17 cellular contexts compared by ENCODE assay signal in the genomic region with DNA sequence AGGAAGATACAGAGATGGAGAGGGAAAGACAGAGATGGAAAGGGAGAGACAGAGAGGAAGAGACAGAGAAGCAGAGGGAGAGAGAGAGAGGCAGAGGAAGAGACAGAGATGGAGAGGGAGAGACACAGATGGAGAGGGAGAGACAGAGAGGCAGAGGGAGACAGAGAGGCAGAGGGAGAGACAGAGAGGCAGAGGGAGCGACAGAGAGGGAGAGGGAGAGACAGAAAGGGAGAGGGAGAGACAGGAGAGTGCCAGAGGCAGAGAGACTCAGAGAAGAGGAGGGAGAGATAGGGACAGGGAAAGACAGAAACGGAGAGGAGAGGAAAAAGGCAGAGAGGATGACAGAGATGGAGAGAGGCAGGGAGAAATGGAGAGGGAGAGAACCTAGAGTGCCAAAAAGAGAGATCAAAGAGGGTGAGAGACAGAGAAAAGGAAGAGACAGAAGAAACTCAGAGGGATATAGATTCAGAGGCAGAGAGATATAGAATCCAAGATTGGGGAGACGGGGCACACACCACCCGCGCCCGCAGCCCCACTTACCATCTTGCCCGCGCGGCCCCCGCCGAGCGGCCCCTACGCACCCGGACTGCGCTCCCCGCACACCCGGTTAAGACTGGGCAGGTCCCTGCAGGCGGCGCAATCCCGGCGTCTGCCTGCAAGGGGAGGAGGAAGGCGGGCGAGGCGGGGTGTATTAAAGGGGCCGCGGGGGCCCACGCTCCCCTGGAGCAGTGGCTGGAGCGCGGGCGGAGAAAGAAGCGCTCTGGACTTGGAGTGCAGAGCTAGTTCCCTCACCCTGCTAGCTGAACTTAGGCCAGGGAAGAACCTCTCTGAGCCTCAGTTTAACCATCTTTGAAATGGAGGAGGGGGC. TPM values are rescaled to one million over a fixed set of nuclear protein-coding genes. Genes with fewer than 3 reads are reported as not detected.
DNase-seq lines count a peak whose midpoint lies in the region; ATAC-seq, FAIRE-seq and TF ChIP-seq lines count a peak whose summit lies in the region.
"Had no signal": no experiment of that assay in that cellular context is flagged by ENCODE, and none has a peak within 500 bp of the region (broad histone marks: within the 10 kb centered on the region; RNA-seq: fewer than 3 reads in every experiment).

No MANE protein-coding gene starts in this region.

- POLR2A ChIA-PET in HepG2 (lab: Yijun Ruan, JAX): no interaction called here
- POLR2A ChIA-PET in A673 (lab: Charles Lee; ENCODE audit: low non-redundant PET): no interaction called here

- no peak for TF ChIP-seq EP300 in HepG2 (IDR thresholded peaks at IDR 0.05; ENCODE audit: low read depth in 2 of 2, low read length in 2 of 2)
- no peak for TF ChIP-seq EP300 in HepG2 (CRISPR knock-in tag; IDR thresholded peaks at IDR 0.05; ENCODE audit: borderline replicate concordance)

- H3K4ac ChIP-seq in mesenchymal stem cell (ENCODE audit: low read depth in 1 of 2, low read length in 2 of 2): no peak overlapping the region

- H2BK15ac ChIP-seq in mesenchymal stem cell (ENCODE audit: low read depth, poor library complexity, severe bottlenecking): no peak overlapping the region

- no peaks in the 10 kb centered on the region for H4K20me1 ChIP-seq in HepG2 (ENCODE audit: insufficient read depth, low read length)

- no peaks in the 10 kb centered on the region for H3K79me2 ChIP-seq in HepG2 (ENCODE audit: insufficient read depth, low read length)

- no peak overlapping the region for H2BK5ac ChIP-seq in mesenchymal stem cell (ENCODE audit: low read depth, low read length, poor library complexity, severe bottlenecking)

- intact Hi-C loops in HepG2 (cut with micrococcal nuclease; ENCODE audit: unreplicated experiment) (no loop called here), right lobe of liver (cut with DNase I) (no loop called here), upper lobe of right lung (cut with DNase I) (no loop called here), A673 (cut with micrococcal nuclease; ENCODE audit: unreplicated experiment) (no loop called here)

- H3K9ac ChIP-seq in HepG2 (ENCODE audit: insufficient read depth, low read depth, low read length) (no peak overlapping the region), mesenchymal stem cell (ENCODE audit: low read length) (no peak overlapping the region)

- DNase-seq in HepG2 (ENCODE audit: low spot score) (no peak), right lobe of liver (no peak), iPS-NIHi11 (ENCODE audit: low spot score) (peak; percentile 81), upper lobe of right lung (peak; percentile 58), globus pallidus (ENCODE audit: low spot score) (no peak), A673 (ENCODE audit: low spot score) (no peak), mesenchymal stem cell (no peak)
- DNase-seq: activated CD4-positive, alpha-beta T cell treated with anti-CD3 and anti-CD28 coated beads, Interleukin-2, amount 50 U/mL, for 4 hours; activated naive CD4-positive, alpha-beta T cell treated with Interleukin-2 at 50 U/mL for 16 hours; left ventricle myocardium superior; Peyer's patch; T-helper 9 cell had no signal

- no peaks in the 10 kb centered on the region for H3K79me1 ChIP-seq in mesenchymal stem cell (replicated peaks; ENCODE audit: low read length, poor library complexity, severe bottlenecking)

- no peak overlapping the region for H3K23ac ChIP-seq in mesenchymal stem cell (ENCODE audit: low read length in 2 of 2)

- H3K9me3 ChIP-seq in HepG2 (ENCODE audit: low read length) (no peaks in the 10 kb centered on the region), right lobe of liver (no peaks in the 10 kb centered on the region), upper lobe of right lung (no peaks in the 10 kb centered on the region), A673 (ENCODE audit: low read depth, low read length, poor library complexity, severe bottlenecking) (no peaks in the 10 kb centered on the region), mesenchymal stem cell (ENCODE audit: control insufficient read depth, low read length) (peaks cover 7% of the 10 kb centered on the region)
- H3K9me3 ChIP-seq: Peyer's patch had no signal

- H3K36me3 ChIP-seq in HepG2 (replicated peaks in 1 of 2; ENCODE audit: control insufficient read depth in 1 of 2, insufficient read depth in 2 of 2, low read length in 2 of 2) (no peaks in the 10 kb centered on the region), right lobe of liver (no peaks in the 10 kb centered on the region), upper lobe of right lung (no peaks in the 10 kb centered on the region), A673 (ENCODE audit: insufficient read depth, low read length, poor library complexity, severe bottlenecking) (no peaks in the 10 kb centered on the region), mesenchymal stem cell (ENCODE audit: control insufficient read depth in 1 of 2, insufficient read depth in 2 of 2, low read depth in 1 of 2, low read length in 2 of 2) (no peaks in the 10 kb centered on the region)

- H3K4me3 ChIP-seq in HepG2 (replicated peaks in 1 of 3; ENCODE audit: insufficient read depth in 1 of 3, low read depth in 2 of 3, low read length in 3 of 3) (no peak overlapping the region), right lobe of liver (no peak overlapping the region), upper lobe of right lung (no peak overlapping the region), A673 (ENCODE audit: low read depth, low read length, poor library complexity, severe bottlenecking) (no peak overlapping the region), mesenchymal stem cell (ENCODE audit: insufficient read depth in 1 of 2, low read depth in 1 of 2, low read length in 2 of 2) (no peak overlapping the region)

- in situ Hi-C loops in HepG2 (cut with HindIII; ENCODE audit: extremely low pct_ligation_motif_present, low pct_unique_long_range_greater_than_20kb): no loop called here

- H2BK12ac ChIP-seq in mesenchymal stem cell (ENCODE audit: low read length in 2 of 2): no peak overlapping the region

- H3K27me3 ChIP-seq in HepG2 (ENCODE audit: control insufficient read depth in 1 of 2, insufficient read depth in 2 of 2, low read length in 2 of 2) (peaks cover 0 to 5% of the 10 kb centered on the region in 2 experiments; a peak in 3 of 5 replicates), right lobe of liver (no peaks in the 10 kb centered on the region), upper lobe of right lung (peaks cover 28% of the 10 kb centered on the region), A673 (replicated peaks; ENCODE audit: insufficient read depth, low read depth, low read length, poor library complexity) (peaks cover 34% of the 10 kb centered on the region), mesenchymal stem cell (ENCODE audit: control insufficient read depth in 1 of 2, insufficient read depth in 1 of 2, low read length in 2 of 2) (peaks cover 42 to 53% of the 10 kb centered on the region in 2 experiments)

- WGBS in HepG2 (ENCODE audit: low lambda C conversion rate): 51% methylated on average over 25 of the region's 31 CpGs
- WGBS in right lobe of liver (ENCODE audit: insufficient coverage, low coverage, low lambda C conversion rate, missing lambda C conversion rate): 22% methylated on average over 2 of the region's 31 CpGs
- WGBS in mesenchymal stem cell: 7% methylated on average over 31 of the region's 31 CpGs

- no peak for TF ChIP-seq RAD21 in HepG2 (CRISPR knock-in tag; IDR thresholded peaks at IDR 0.05)

- no TSS peak for BruUV-seq in HepG2 (replicated peaks; lab: Mats Ljungman, UMichigan)
- BruUV-seq in A673 (replicated peaks; lab: Mats Ljungman, UMichigan): no TSS peak

- H3K27ac ChIP-seq in HepG2 (ENCODE audit: extremely low read length, insufficient read depth, low read length): no peak overlapping the region
- H3K27ac ChIP-seq in right lobe of liver: no peak overlapping the region
- peak overlapping the region; percentile 70 for H3K27ac ChIP-seq in angular gyrus (ENCODE audit: low read depth, low read length)
- H3K27ac ChIP-seq in upper lobe of right lung: no peak overlapping the region
- H3K27ac ChIP-seq in A673 (ENCODE audit: low read depth, low read length, poor library complexity, severe bottlenecking): no peak overlapping the region
- H3K27ac ChIP-seq in mesenchymal stem cell (ENCODE audit: low read length, poor library complexity, severe bottlenecking): no peak overlapping the region
- H3K27ac ChIP-seq: Peyer's patch had no signal

- TF ChIP-seq CTCF in HepG2 (CRISPR knock-in tag; IDR thresholded peaks at IDR 0.05) (no peak), right lobe of liver (IDR thresholded peaks at IDR 0.05) (no peak), upper lobe of right lung (IDR thresholded peaks at IDR 0.05) (no peak), A673 (conservative IDR thresholded peaks at IDR 0.05; ENCODE audit: low read depth, low read length) (no peak)

- no peak overlapping the region for H2BK120ac ChIP-seq in mesenchymal stem cell (ENCODE audit: low read depth, low read length)

- FAIRE-seq in HepG2 (lab: Jason Lieb, UNC): no peak
- FAIRE-seq: colon had no signal

- H3K18ac ChIP-seq in mesenchymal stem cell (ENCODE audit: low read depth in 1 of 2, low read length in 2 of 2): no peak overlapping the region

- 0 out of 3 replicates have a peak, but pooled peaks have one; percentile 8 for ATAC-seq in HepG2
- no peak for ATAC-seq in right lobe of liver
- no peak for ATAC-seq in upper lobe of right lung
- ATAC-seq: left ventricle myocardium superior had no signal

- H4K8ac ChIP-seq in mesenchymal stem cell (ENCODE audit: low read length): no peak overlapping the region

- H3K14ac ChIP-seq in mesenchymal stem cell (ENCODE audit: low read length in 2 of 2): no peak overlapping the region

- TF ChIP-seq POLR2A in HepG2 (IDR thresholded peaks at IDR 0.05; ENCODE audit: insufficient read depth in 1 of 2, low read depth in 2 of 2, low read length in 2 of 2) (no peak), right lobe of liver (IDR thresholded peaks at IDR 0.05) (no peak)

- no peak overlapping the region for H4K91ac ChIP-seq in mesenchymal stem cell (ENCODE audit: low read length)

- no peak overlapping the region for H3K4me2 ChIP-seq in HepG2 (ENCODE audit: low read depth, low read length)
- H3K4me2 ChIP-seq in mesenchymal stem cell (ENCODE audit: low read length, poor library complexity, severe bottlenecking): no peak overlapping the region

- no peak overlapping the region for H2AK5ac ChIP-seq in mesenchymal stem cell (ENCODE audit: low read length, severe bottlenecking)

- H3K4me1 ChIP-seq in HepG2 (ENCODE audit: insufficient read depth, low read length): no peaks in the 10 kb centered on the region
- H3K4me1 ChIP-seq in right lobe of liver: no peaks in the 10 kb centered on the region
- no peaks in the 10 kb centered on the region for H3K4me1 ChIP-seq in upper lobe of right lung
- H3K4me1 ChIP-seq in A673 (ENCODE audit: insufficient read depth, low read length, poor library complexity, severe bottlenecking): peaks cover 7% of the 10 kb centered on the region
- peaks cover 10% of the 10 kb centered on the region for H3K4me1 ChIP-seq in mesenchymal stem cell (ENCODE audit: control insufficient read depth, insufficient read depth, low read depth, low read length)

- CTCF ChIA-PET in HepG2 (lab: Yijun Ruan, JAX; ENCODE audit: low intra/inter-chr PET ratio, low total read pairs): no interaction called here
- CTCF ChIA-PET in A673 (lab: Charles Lee): no interaction called here

- no peak overlapping the region for H2AFZ ChIP-seq in HepG2 (ENCODE audit: low read length)
- H2AFZ ChIP-seq in mesenchymal stem cell (ENCODE audit: low read depth, low read length): no peak overlapping the region

RNA-seq across cellular contexts. Expression of a gene that starts 10.7 kb away (rescaled TPM):
- total RNA-seq in HepG2 (2016; rRNA removed; fragmentation: Illumina TruSeq; extraction: Trizol) (0.53 and 1.1 TPM in 2 replicates), right lobe of liver (10 to 100 TPM; 10.9 to 64.1 (median 25.3) TPM), upper lobe of right lung (1.4 TPM), A673 (2021) (not detected in 2 replicates)
- total RNA-seq in HepG2 (2016; cell fraction: cytosol; rRNA removed; fragmentation: Illumina TruSeq; extraction: Trizol; ENCODE audit: low read depth): 0.35 TPM in 1 of 2 replicates, not detected in the other
- 0.52 and 1.7 TPM in 2 replicates for total RNA-seq in HepG2 (2016; cell fraction: insoluble cytoplasmic fraction; rRNA removed; fragmentation: Illumina TruSeq; extraction: Trizol)
- 0.83 and 1.2 TPM in 2 replicates for total RNA-seq in HepG2 (2016; cell fraction: membrane; rRNA removed; fragmentation: Illumina TruSeq; extraction: Trizol)
- 1.3 and 3.3 TPM in 2 replicates for total RNA-seq in HepG2 (2016; cell fraction: nucleus; rRNA removed; fragmentation: Illumina TruSeq; extraction: Trizol)
- polyA plus RNA-seq in HepG2 (2011; rRNA removed): 2.5 and 4.4 TPM in 2 replicates
- 1.8 and 2.5 TPM in 2 replicates for polyA plus RNA-seq in HepG2 (2011; cell fraction: cytosol; rRNA removed)
- 22.0 and 25.8 TPM in 2 replicates for polyA plus RNA-seq in HepG2 (2011; cell fraction: nucleus; rRNA removed)
- polyA plus RNA-seq in HepG2 (2012): 0.72 and 2.5 TPM in 2 replicates
- polyA plus RNA-seq in HepG2 (2016; cell fraction: cytosol; fragmentation: Illumina TruSeq; extraction: Trizol; ENCODE audit: low read depth): 0.96 and 1.4 TPM in 2 replicates
- polyA plus RNA-seq in HepG2 (2016; cell fraction: insoluble cytoplasmic fraction; fragmentation: Illumina TruSeq; extraction: Trizol; ENCODE audit: low read depth): 0.32 and 1.1 TPM in 2 replicates
- polyA plus RNA-seq in HepG2 (2016; cell fraction: membrane; fragmentation: Illumina TruSeq; extraction: Trizol; ENCODE audit: low read depth): 0.78 and 1.2 TPM in 2 replicates
- polyA plus RNA-seq in HepG2 (2016; cell fraction: nucleus; fragmentation: Illumina TruSeq; extraction: Trizol; ENCODE audit: insufficient read depth, low read depth): 5.7 and 6.4 TPM in 2 replicates
- polyA minus RNA-seq in HepG2 (2011; rRNA and poly(A)+ RNA removed; ENCODE audit: low replicate concordance): 3.3 TPM in 1 of 2 replicates, not detected in the other
- 1.1 TPM in 2 replicates for polyA minus RNA-seq in HepG2 (2011; cell fraction: cytosol; rRNA and poly(A)+ RNA removed)
- 2.8 and 4.1 TPM in 2 replicates for polyA minus RNA-seq in HepG2 (2011; cell fraction: nucleus; rRNA and poly(A)+ RNA removed)
- polyA plus RNA-seq in mesenchymal stem cell (2013, experiment 1 of 2): 3.2 TPM
- 3.1 TPM for polyA plus RNA-seq in mesenchymal stem cell (2013, experiment 2 of 2)
- total RNA-seq: MCF 10A had no signal

RNA-seq across cellular contexts. Expression of a gene that starts 50.7 kb away (rescaled TPM):
- total RNA-seq in HepG2 (2016; rRNA removed; fragmentation: Illumina TruSeq; extraction: Trizol) (not detected in 2 replicates), right lobe of liver (under 1 TPM in 4 of 6 experiments, not detected in 2; 0.04 to 0.07 (median 0.06) TPM), upper lobe of right lung (not detected), A673 (2021) (not detected in 2 replicates)
- not detected in 2 replicates for total RNA-seq in HepG2 (2016; cell fraction: cytosol; rRNA removed; fragmentation: Illumina TruSeq; extraction: Trizol; ENCODE audit: low read depth)
- 0.06 TPM in 1 of 2 replicates, not detected in the other for total RNA-seq in HepG2 (2016; cell fraction: insoluble cytoplasmic fraction; rRNA removed; fragmentation: Illumina TruSeq; extraction: Trizol)
- total RNA-seq in HepG2 (2016; cell fraction: membrane; rRNA removed; fragmentation: Illumina TruSeq; extraction: Trizol): not detected in 2 replicates
- not detected in 2 replicates for total RNA-seq in HepG2 (2016; cell fraction: nucleus; rRNA removed; fragmentation: Illumina TruSeq; extraction: Trizol)
- 0.05 TPM in 1 of 2 replicates, not detected in the other for polyA plus RNA-seq in HepG2 (2011; rRNA removed)
- polyA plus RNA-seq in HepG2 (2011; cell fraction: cytosol; rRNA removed): 0.03 TPM in 2 replicates
- 0.03 and 0.05 TPM in 2 replicates for polyA plus RNA-seq in HepG2 (2011; cell fraction: nucleus; rRNA removed)
- 0.04 TPM in 1 of 2 replicates, not detected in the other for polyA plus RNA-seq in HepG2 (2012)
- not detected in 2 replicates for polyA plus RNA-seq in HepG2 (2016; cell fraction: cytosol; fragmentation: Illumina TruSeq; extraction: Trizol; ENCODE audit: low read depth)
- 0.05 TPM in 1 of 2 replicates, not detected in the other for polyA plus RNA-seq in HepG2 (2016; cell fraction: insoluble cytoplasmic fraction; fragmentation: Illumina TruSeq; extraction: Trizol; ENCODE audit: low read depth)
- not detected in 2 replicates for polyA plus RNA-seq in HepG2 (2016; cell fraction: membrane; fragmentation: Illumina TruSeq; extraction: Trizol; ENCODE audit: low read depth)
- polyA plus RNA-seq in HepG2 (2016; cell fraction: nucleus; fragmentation: Illumina TruSeq; extraction: Trizol; ENCODE audit: insufficient read depth, low read depth): 0.19 TPM in 1 of 2 replicates, not detected in the other
- 0.09 TPM in 1 of 2 replicates, not detected in the other for polyA minus RNA-seq in HepG2 (2011; rRNA and poly(A)+ RNA removed; ENCODE audit: low replicate concordance)
- polyA minus RNA-seq in HepG2 (2011; cell fraction: cytosol; rRNA and poly(A)+ RNA removed): not detected in 2 replicates
- 0.12 TPM in 1 of 2 replicates, not detected in the other for polyA minus RNA-seq in HepG2 (2011; cell fraction: nucleus; rRNA and poly(A)+ RNA removed)
- polyA plus RNA-seq in mesenchymal stem cell (2013, experiment 1 of 2): 0.01 TPM
- polyA plus RNA-seq in mesenchymal stem cell (2013, experiment 2 of 2): 0.01 TPM
- total RNA-seq: fibroblast of villous mesenchyme, left ventricle myocardium superior, MCF 10A, Peyer's patch, posterior vena cava had no signal

RNA-seq across cellular contexts. Expression of a gene that starts 57.9 kb away (rescaled TPM):
- total RNA-seq in HepG2 (2016; rRNA removed; fragmentation: Illumina TruSeq; extraction: Trizol) (17.7 and 25.9 TPM in 2 replicates), right lobe of liver (10 to 100 TPM; 19.7 to 25.9 (median 23.6) TPM), upper lobe of right lung (40.1 TPM), A673 (2021) (73.8 and 86.1 TPM in 2 replicates)
- 8.7 and 9.2 TPM in 2 replicates for total RNA-seq in HepG2 (2016; cell fraction: cytosol; rRNA removed; fragmentation: Illumina TruSeq; extraction: Trizol; ENCODE audit: low read depth)
- 16.1 and 27.0 TPM in 2 replicates for total RNA-seq in HepG2 (2016; cell fraction: insoluble cytoplasmic fraction; rRNA removed; fragmentation: Illumina TruSeq; extraction: Trizol)
- total RNA-seq in HepG2 (2016; cell fraction: membrane; rRNA removed; fragmentation: Illumina TruSeq; extraction: Trizol): 10.9 and 12.1 TPM in 2 replicates
- 21.4 and 23.7 TPM in 2 replicates for total RNA-seq in HepG2 (2016; cell fraction: nucleus; rRNA removed; fragmentation: Illumina TruSeq; extraction: Trizol)
- polyA plus RNA-seq in HepG2 (2011; rRNA removed): 21.6 and 29.1 TPM in 2 replicates
- 15.9 and 20.9 TPM in 2 replicates for polyA plus RNA-seq in HepG2 (2011; cell fraction: cytosol; rRNA removed)
- polyA plus RNA-seq in HepG2 (2011; cell fraction: nucleus; rRNA removed): 103 and 104 TPM in 2 replicates
- 20.3 and 27.6 TPM in 2 replicates for polyA plus RNA-seq in HepG2 (2012)
- polyA plus RNA-seq in HepG2 (2016; cell fraction: cytosol; fragmentation: Illumina TruSeq; extraction: Trizol; ENCODE audit: low read depth): 6.2 and 7.6 TPM in 2 replicates
- 14.4 and 18.3 TPM in 2 replicates for polyA plus RNA-seq in HepG2 (2016; cell fraction: insoluble cytoplasmic fraction; fragmentation: Illumina TruSeq; extraction: Trizol; ENCODE audit: low read depth)
- 6.6 and 9.3 TPM in 2 replicates for polyA plus RNA-seq in HepG2 (2016; cell fraction: membrane; fragmentation: Illumina TruSeq; extraction: Trizol; ENCODE audit: low read depth)
- polyA plus RNA-seq in HepG2 (2016; cell fraction: nucleus; fragmentation: Illumina TruSeq; extraction: Trizol; ENCODE audit: insufficient read depth, low read depth): 46.6 and 50.2 TPM in 2 replicates
- polyA minus RNA-seq in HepG2 (2011; rRNA and poly(A)+ RNA removed; ENCODE audit: low replicate concordance): 22.4 and 37.1 TPM in 2 replicates
- polyA minus RNA-seq in HepG2 (2011; cell fraction: cytosol; rRNA and poly(A)+ RNA removed): 9.5 and 13.6 TPM in 2 replicates
- 35.1 and 46.9 TPM in 2 replicates for polyA minus RNA-seq in HepG2 (2011; cell fraction: nucleus; rRNA and poly(A)+ RNA removed)
- 35.7 TPM for polyA plus RNA-seq in mesenchymal stem cell (2013, experiment 1 of 2)
- polyA plus RNA-seq in mesenchymal stem cell (2013, experiment 2 of 2): 31.6 TPM

RNA-seq across cellular contexts. Expression of a gene that starts 58.2 kb away (rescaled TPM):
- total RNA-seq in HepG2 (2016; rRNA removed; fragmentation: Illumina TruSeq; extraction: Trizol): 11.2 and 16.8 TPM in 2 replicates
- 9.4 and 9.6 TPM in 2 replicates for total RNA-seq in HepG2 (2016; cell fraction: cytosol; rRNA removed; fragmentation: Illumina TruSeq; extraction: Trizol; ENCODE audit: low read depth)
- total RNA-seq in HepG2 (2016; cell fraction: insoluble cytoplasmic fraction; rRNA removed; fragmentation: Illumina TruSeq; extraction: Trizol): 8.7 and 17.7 TPM in 2 replicates
- 8.8 and 10.6 TPM in 2 replicates for total RNA-seq in HepG2 (2016; cell fraction: membrane; rRNA removed; fragmentation: Illumina TruSeq; extraction: Trizol)
- 22.6 and 31.6 TPM in 2 replicates for total RNA-seq in HepG2 (2016; cell fraction: nucleus; rRNA removed; fragmentation: Illumina TruSeq; extraction: Trizol)
- polyA plus RNA-seq in HepG2 (2011; rRNA removed): 33.8 and 42.5 TPM in 2 replicates
- polyA plus RNA-seq in HepG2 (2011; cell fraction: cytosol; rRNA removed): 14.5 and 20.0 TPM in 2 replicates
- 141 and 157 TPM in 2 replicates for polyA plus RNA-seq in HepG2 (2011; cell fraction: nucleus; rRNA removed)
- 24.5 and 28.7 TPM in 2 replicates for polyA plus RNA-seq in HepG2 (2012)
- 1.4 and 2.2 TPM in 2 replicates for polyA plus RNA-seq in HepG2 (2016; cell fraction: cytosol; fragmentation: Illumina TruSeq; extraction: Trizol; ENCODE audit: low read depth)
- polyA plus RNA-seq in HepG2 (2016; cell fraction: insoluble cytoplasmic fraction; fragmentation: Illumina TruSeq; extraction: Trizol; ENCODE audit: low read depth): 8.0 and 11.9 TPM in 2 replicates
- polyA plus RNA-seq in HepG2 (2016; cell fraction: membrane; fragmentation: Illumina TruSeq; extraction: Trizol; ENCODE audit: low read depth): 3.5 and 4.4 TPM in 2 replicates
- polyA plus RNA-seq in HepG2 (2016; cell fraction: nucleus; fragmentation: Illumina TruSeq; extraction: Trizol; ENCODE audit: insufficient read depth, low read depth): 63.3 and 65.0 TPM in 2 replicates
- 93.0 and 117 TPM in 2 replicates for polyA minus RNA-seq in HepG2 (2011; rRNA and poly(A)+ RNA removed; ENCODE audit: low replicate concordance)
- polyA minus RNA-seq in HepG2 (2011; cell fraction: cytosol; rRNA and poly(A)+ RNA removed): 26.3 and 30.4 TPM in 2 replicates
- 66.6 and 70.0 TPM in 2 replicates for polyA minus RNA-seq in HepG2 (2011; cell fraction: nucleus; rRNA and poly(A)+ RNA removed)
- 10 to 100 TPM; 10.4 to 30.4 (median 19.3) TPM for total RNA-seq in right lobe of liver
- 60.5 TPM for total RNA-seq in upper lobe of right lung
- total RNA-seq in A673 (2021): 66.7 and 72.6 TPM in 2 replicates
- 15.4 TPM for polyA plus RNA-seq in mesenchymal stem cell (2013, experiment 1 of 2)
- polyA plus RNA-seq in mesenchymal stem cell (2013, experiment 2 of 2): 16.1 TPM

RNA-seq across cellular contexts. Expression of a gene that starts 59.2 kb away (rescaled TPM):
- total RNA-seq in HepG2 (2016; rRNA removed; fragmentation: Illumina TruSeq; extraction: Trizol): 25.5 and 26.8 TPM in 2 replicates
- 14.8 and 22.9 TPM in 2 replicates for total RNA-seq in HepG2 (2016; cell fraction: cytosol; rRNA removed; fragmentation: Illumina TruSeq; extraction: Trizol; ENCODE audit: low read depth)
- 23.5 and 26.0 TPM in 2 replicates for total RNA-seq in HepG2 (2016; cell fraction: insoluble cytoplasmic fraction; rRNA removed; fragmentation: Illumina TruSeq; extraction: Trizol)
- total RNA-seq in HepG2 (2016; cell fraction: membrane; rRNA removed; fragmentation: Illumina TruSeq; extraction: Trizol): 19.1 and 21.5 TPM in 2 replicates
- total RNA-seq in HepG2 (2016; cell fraction: nucleus; rRNA removed; fragmentation: Illumina TruSeq; extraction: Trizol): 19.4 and 19.6 TPM in 2 replicates
- polyA plus RNA-seq in HepG2 (2011; rRNA removed): 12.2 and 13.8 TPM in 2 replicates
- 10.6 and 11.8 TPM in 2 replicates for polyA plus RNA-seq in HepG2 (2011; cell fraction: cytosol; rRNA removed)
- polyA plus RNA-seq in HepG2 (2011; cell fraction: nucleus; rRNA removed): 17.7 and 18.2 TPM in 2 replicates
- polyA plus RNA-seq in HepG2 (2012): 9.3 and 13.3 TPM in 2 replicates
- polyA plus RNA-seq in HepG2 (2016; cell fraction: cytosol; fragmentation: Illumina TruSeq; extraction: Trizol; ENCODE audit: low read depth): 5.7 and 6.8 TPM in 2 replicates
- 19.7 and 21.9 TPM in 2 replicates for polyA plus RNA-seq in HepG2 (2016; cell fraction: insoluble cytoplasmic fraction; fragmentation: Illumina TruSeq; extraction: Trizol; ENCODE audit: low read depth)
- polyA plus RNA-seq in HepG2 (2016; cell fraction: membrane; fragmentation: Illumina TruSeq; extraction: Trizol; ENCODE audit: low read depth): 7.9 and 11.8 TPM in 2 replicates
- 34.7 and 38.0 TPM in 2 replicates for polyA plus RNA-seq in HepG2 (2016; cell fraction: nucleus; fragmentation: Illumina TruSeq; extraction: Trizol; ENCODE audit: insufficient read depth, low read depth)
- 7.3 and 22.9 TPM in 2 replicates for polyA minus RNA-seq in HepG2 (2011; rRNA and poly(A)+ RNA removed; ENCODE audit: low replicate concordance)
- 3.9 and 4.2 TPM in 2 replicates for polyA minus RNA-seq in HepG2 (2011; cell fraction: cytosol; rRNA and poly(A)+ RNA removed)
- polyA minus RNA-seq in HepG2 (2011; cell fraction: nucleus; rRNA and poly(A)+ RNA removed): 3.6 and 4.0 TPM in 2 replicates
- 10 to 100 TPM in 1 of 6 experiments, 1 to 10 TPM in 5; 2.6 to 11.3 (median 5.4) TPM for total RNA-seq in right lobe of liver
- total RNA-seq in upper lobe of right lung: 12.6 TPM
- total RNA-seq in A673 (2021): 35.6 and 45.3 TPM in 2 replicates
- 3.7 TPM for polyA plus RNA-seq in mesenchymal stem cell (2013, experiment 1 of 2)
- polyA plus RNA-seq in mesenchymal stem cell (2013, experiment 2 of 2): 3.1 TPM

Comparison
In these comparisons a context has a peak if more than half of its experiments do, and no peak if none do; other contexts are left out.
1. DNase-seq: peak in iPS-NIHi11 (single experiment) and upper lobe of right lung (single experiment); none in HepG2 (single experiment), right lobe of liver (0 of 3), globus pallidus (single experiment), A673 (single experiment) and mesenchymal stem cell (single experiment).